ENCODE assay signal across 10 cellular contexts in the genomic region with DNA sequence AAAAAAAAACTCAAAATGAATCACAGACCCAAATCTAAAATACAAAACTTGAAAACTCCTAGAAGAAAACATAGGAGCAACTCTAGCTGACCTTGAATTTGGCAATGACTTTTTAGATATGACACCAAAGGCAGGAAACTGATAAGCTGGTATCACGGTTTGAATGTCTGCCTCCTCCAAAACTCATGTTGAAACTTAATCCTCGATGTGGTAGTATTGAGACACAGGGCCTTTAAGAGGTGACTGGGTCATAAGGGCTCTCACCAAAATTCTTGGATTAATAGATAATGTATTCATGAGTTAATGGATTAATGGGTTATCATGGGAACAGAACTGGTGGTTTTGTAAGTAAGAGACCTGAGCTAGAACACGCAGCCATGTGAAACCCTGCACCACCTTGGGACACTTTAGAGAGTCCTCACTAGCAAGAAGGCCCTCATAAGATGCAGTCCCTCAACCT. TPM values are rescaled to one million over a fixed set of nuclear protein-coding genes. Genes with fewer than 3 reads are reported as not detected.
DNase-seq lines count a peak whose midpoint lies in the region; ATAC-seq lines count a peak whose summit lies in the region.
"Had no signal": no experiment of that assay in that cellular context is flagged by ENCODE, and none has a peak within 500 bp of the region (broad histone marks: within the 10 kb centered on the region; RNA-seq: fewer than 3 reads in every experiment).

No MANE protein-coding gene starts in this region.

- H3K27me3 Mint-ChIP-seq in CD8-positive, alpha-beta memory T cell, result no peaks in the 10 kb centered on the region
- no peaks in the 10 kb centered on the region for H3K27me3 Mint-ChIP-seq in activated naive CD8-positive, alpha-beta T cell treated with anti-CD3 and anti-CD28 coated beads for 36 hours

- H3K4me3 Mint-ChIP-seq in CD8-positive, alpha-beta memory T cell, result peak overlapping the region in 6 of 7 donors; percentile 6 to 57 (median 48)
- H3K4me3 Mint-ChIP-seq in activated naive CD8-positive, alpha-beta T cell treated with anti-CD3 and anti-CD28 coated beads for 36 hours, result no peak overlapping the region

- peak overlapping the region; percentile 43 to 88 (median 64) for H3K27ac Mint-ChIP-seq in CD8-positive, alpha-beta memory T cell
- peak overlapping the region; percentile 12 for H3K27ac Mint-ChIP-seq in activated naive CD8-positive, alpha-beta T cell treated with anti-CD3 and anti-CD28 coated beads for 36 hours

- H3K27me3 ChIP-seq in CD8-positive, alpha-beta memory T cell (ENCODE audit: insufficient read depth, low read length, poor library complexity, severe bottlenecking), result no peaks in the 10 kb centered on the region
- H3K27me3 ChIP-seq in HAP-1 (ENCODE audit: low read depth), result no peaks in the 10 kb centered on the region
- H3K27me3 ChIP-seq: BE2C had no signal

- H3K9me3 ChIP-seq in CD8-positive, alpha-beta memory T cell (ENCODE audit: low read length), result no peaks in the 10 kb centered on the region
- no peaks in the 10 kb centered on the region for H3K9me3 ChIP-seq in HAP-1
- H3K9me3 ChIP-seq: BE2C had no signal

- POLR2A ChIA-PET in CD8-positive, alpha-beta memory T cell (lab: Charles Lee), result no interaction called here

- no peak overlapping the region for H3K27ac ChIP-seq in CD8-positive, alpha-beta memory T cell (ENCODE audit: low read depth, low read length)
- H3K27ac ChIP-seq: left ventricle myocardium inferior had no signal

- no peaks in the 10 kb centered on the region for H3K36me3 ChIP-seq in CD8-positive, alpha-beta memory T cell (ENCODE audit: insufficient read depth, low read length)
- H3K36me3 ChIP-seq in HAP-1 (replicated peaks), result no peaks in the 10 kb centered on the region
- H3K36me3 ChIP-seq: BE2C, left ventricle myocardium inferior had no signal

- no peak overlapping the region for H3K4me3 ChIP-seq in CD8-positive, alpha-beta memory T cell (ENCODE audit: low read length)
- no peak overlapping the region for H3K4me3 ChIP-seq in HAP-1
- H3K4me3 ChIP-seq: left ventricle myocardium inferior had no signal

- peaks cover 73 to 89% (median 87%) of the 10 kb centered on the region in 3 donors for H3K4me1 Mint-ChIP-seq in CD8-positive, alpha-beta memory T cell
- H3K4me1 Mint-ChIP-seq in activated naive CD8-positive, alpha-beta T cell treated with anti-CD3 and anti-CD28 coated beads for 36 hours, result peaks cover 62% of the 10 kb centered on the region

- no peaks in the 10 kb centered on the region for H3K9me3 Mint-ChIP-seq in CD8-positive, alpha-beta memory T cell
- peaks cover 4% of the 10 kb centered on the region for H3K9me3 Mint-ChIP-seq in activated naive CD8-positive, alpha-beta T cell treated with anti-CD3 and anti-CD28 coated beads for 36 hours

- no peaks in the 10 kb centered on the region for H3K36me3 Mint-ChIP-seq in CD8-positive, alpha-beta memory T cell
- H3K36me3 Mint-ChIP-seq in activated naive CD8-positive, alpha-beta T cell treated with anti-CD3 and anti-CD28 coated beads for 36 hours, result peaks cover 32% of the 10 kb centered on the region

- DNase-seq in CD8-positive, alpha-beta memory T cell, result no peak
- no peak for DNase-seq in activated naive CD8-positive, alpha-beta T cell treated with anti-CD3 and anti-CD28 coated beads for 36 hours
- DNase-seq in HAP-1 (ENCODE audit: low spot score in 2 of 2) (no peak), cardiac septum (ENCODE audit: low spot score) (no peak), AG08395 (ENCODE audit: low spot score) (no peak)
- no peak for DNase-seq in central memory CD4-positive, alpha-beta T cell
- DNase-seq: BE2C, left ventricle myocardium inferior had no signal

- peak; percentile 76 for ATAC-seq in GM19452 (IDR thresholded peaks at IDR 0.05; ENCODE audit: unreplicated experiment)
- ATAC-seq in HG03175 (IDR thresholded peaks at IDR 0.05; ENCODE audit: unreplicated experiment), result peak; percentile 73

- intact Hi-C loops in cardiac septum (cut with DNase I), result no loop called here

- CTCF ChIA-PET in CD8-positive, alpha-beta memory T cell (lab: Charles Lee), result no interaction called here

- peaks cover 44% of the 10 kb centered on the region for H3K4me1 ChIP-seq in CD8-positive, alpha-beta memory T cell (ENCODE audit: insufficient read depth, low read length)
- H3K4me1 ChIP-seq in HAP-1, result no peaks in the 10 kb centered on the region
- H3K4me1 ChIP-seq: BE2C had no signal

- in situ Hi-C loops in HAP-1 (cut with MboI; ENCODE audit: low sequenced_read_pairs), result no loop called here

RNA-seq across cellular contexts. Expression of a gene that starts 40.5 kb away (rescaled TPM):
- total RNA-seq in CD8-positive, alpha-beta memory T cell, result 10 to 100 TPM; 69.3 to 70.3 TPM
- polyA plus RNA-seq in CD8-positive, alpha-beta memory T cell, result 34.9 TPM
- 10 to 100 TPM; 54.0 to 63.8 TPM for total RNA-seq in activated naive CD8-positive, alpha-beta T cell treated with anti-CD3 and anti-CD28 coated beads for 36 hours
- 41.0 TPM for total RNA-seq in cardiac septum
